8 cellular contexts compared by ENCODE assay signal in genomic region chr6:159789377-159790148, GRCh38. TPM values are rescaled to one million over a fixed set of nuclear protein-coding genes. Genes with fewer than 3 reads are reported as not detected.
DNase-seq lines count a peak whose midpoint lies in the region; ATAC-seq and TF ChIP-seq lines count a peak whose summit lies in the region.

Gene TCP1 (minus strand): TSS chr6:159789602. CDS start chr6:159789468, 134 bp downstream.

- H3K9me3 ChIP-seq in suprapubic skin, result no peaks in the 10 kb centered on the region

- peaks cover 33% of the 10 kb centered on the region for H3K36me3 ChIP-seq in suprapubic skin

- no peak for TF ChIP-seq EP300 in suprapubic skin (IDR thresholded peaks at IDR 0.05)

- WGBS in suprapubic skin, result under 1% methylated on average over 39 of the region's 64 CpGs

- H3K36me3 Mint-ChIP-seq in activated naive CD4-positive, alpha-beta T cell treated with anti-CD3 and anti-CD28 coated beads, Interleukin-2, amount 50 U/mL, for 72 hours, result peaks cover 48 to 59% of the 10 kb centered on the region in 2 donors

- H3K4me3 ChIP-seq in GM08714 (ENCODE audit: low read length) (peak within 1 kb of the TSS; percentile 97), suprapubic skin (peak within 1 kb of the TSS; percentile 79)

- no peak for TF ChIP-seq CTCF in suprapubic skin (IDR thresholded peaks at IDR 0.05)

- H3K27ac ChIP-seq in suprapubic skin, result peak within 1 kb of the TSS; percentile 91

- ATAC-seq in HG02610 (IDR thresholded peaks at IDR 0.05; ENCODE audit: unreplicated experiment), result peak; percentile 72
- peak; percentile 79 to 88 for ATAC-seq in activated naive CD4-positive, alpha-beta T cell treated with anti-CD3 and anti-CD28 coated beads, Interleukin-2, amount 50 U/mL, for 72 hours

- peak within 1 kb of the TSS; percentile 98 to 99 for H3K27ac Mint-ChIP-seq in activated naive CD4-positive, alpha-beta T cell treated with anti-CD3 and anti-CD28 coated beads, Interleukin-2, amount 50 U/mL, for 72 hours

- peak; percentile 100 for DNase-seq in NCI-H1092 treated with DMSO at 0.1 percent for 48 hours (lab: John Stamatoyannopoulos, UW)
- DNase-seq in SKM-1 (lab: John Stamatoyannopoulos, UW; ENCODE audit: unreplicated experiment), result peak; percentile 99
- peak; percentile 96 to 98 for DNase-seq in activated naive CD4-positive, alpha-beta T cell treated with anti-CD3 and anti-CD28 coated beads, Interleukin-2, amount 50 U/mL, for 72 hours (ENCODE audit: low spot score in 2 of 2)
- DNase-seq in globus pallidus (ENCODE audit: low spot score), result peak; percentile 100
- peak; percentile 89 to 100 (median 99) for DNase-seq in nucleus accumbens (lab: John Stamatoyannopoulos, UW)
- peak; percentile 100 for DNase-seq in suprapubic skin (ENCODE audit: low spot score in 2 of 2)

- peak; percentile 75 to 96 for TF ChIP-seq POLR2A in suprapubic skin (IDR thresholded peaks at IDR 0.05)

- H3K4me1 ChIP-seq in suprapubic skin, result peaks cover 45% of the 10 kb centered on the region

- H3K27me3 ChIP-seq in suprapubic skin, result no peaks in the 10 kb centered on the region

- no peaks in the 10 kb centered on the region for H3K9me3 Mint-ChIP-seq in activated naive CD4-positive, alpha-beta T cell treated with anti-CD3 and anti-CD28 coated beads, Interleukin-2, amount 50 U/mL, for 72 hours

RNA-seq across cellular contexts. Expression of gene TCP1, which starts in this region (rescaled TPM):
- total RNA-seq in activated naive CD4-positive, alpha-beta T cell treated with anti-CD3 and anti-CD28 coated beads, Interleukin-2, amount 50 U/mL, for 72 hours, result 100 to 1,000 TPM; 378 to 626 TPM
- 100 to 1,000 TPM; 133 to 150 (median 139) TPM for total RNA-seq in suprapubic skin

Comparison
In these comparisons a context has a peak if more than half of its experiments do, and no peak if none do; other contexts are left out.
1. Peak in every context shown above with its lines: DNase-seq, ATAC-seq, H3K4me3 ChIP-seq and H3K27ac ChIP-seq.